8 cellular contexts compared by ENCODE assay signal in the genomic region with DNA sequence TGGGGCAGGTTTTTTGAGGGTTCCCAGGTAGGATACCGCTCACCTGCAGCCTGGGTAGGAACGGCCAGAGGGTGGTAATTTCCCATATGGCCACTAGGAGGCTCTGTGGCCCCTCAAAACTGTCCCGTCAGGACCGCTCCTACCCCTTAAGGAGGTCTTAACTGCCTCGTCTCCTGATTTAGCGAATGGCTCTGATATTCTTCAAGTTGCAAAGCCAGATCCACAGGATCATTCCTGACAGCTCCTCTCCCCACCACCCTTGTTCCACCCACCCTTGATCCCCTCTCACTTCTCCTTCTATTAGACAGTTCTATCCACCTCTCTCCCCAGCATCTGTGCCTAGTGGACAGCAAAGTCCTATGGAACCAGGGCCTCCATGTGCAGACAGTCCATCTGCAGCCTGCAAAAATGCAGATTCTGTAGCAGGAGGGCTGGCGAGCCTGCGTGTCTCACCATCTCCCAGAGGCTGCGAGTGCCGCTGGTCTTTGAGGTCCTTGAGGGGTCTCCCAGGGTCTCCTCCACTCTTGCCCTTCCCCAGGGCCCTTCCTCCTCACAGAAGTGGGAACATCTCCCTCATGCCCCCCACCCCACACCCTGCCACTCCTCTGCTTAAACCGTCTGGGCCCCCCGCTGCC. TPM values are rescaled to one million over a fixed set of nuclear protein-coding genes. Genes with fewer than 3 reads are reported as not detected.
DNase-seq lines count a peak whose midpoint lies in the region; ATAC-seq and TF ChIP-seq lines count a peak whose summit lies in the region.

No MANE protein-coding gene starts in this region.

- peak; percentile 70 for ATAC-seq in HG02571 (IDR thresholded peaks at IDR 0.05; ENCODE audit: unreplicated experiment)
- peak; percentile 73 for ATAC-seq in stimulated activated effector memory CD8-positive, alpha-beta T cell treated with anti-CD3 and anti-CD28 coated beads, Interleukin-12 subunit alpha, Interleukin-12 subunit beta, amount 100 ng/mL, for 72 hours
- ATAC-seq in GM19463 (IDR thresholded peaks at IDR 0.05; ENCODE audit: unreplicated experiment) = no peak

- H3K36me3 Mint-ChIP-seq in stimulated activated effector memory CD8-positive, alpha-beta T cell treated with anti-CD3 and anti-CD28 coated beads, Interleukin-12 subunit alpha, Interleukin-12 subunit beta, amount 100 ng/mL, for 72 hours = no peaks in the 10 kb centered on the region

- H3K4me3 Mint-ChIP-seq in stimulated activated effector memory CD8-positive, alpha-beta T cell treated with anti-CD3 and anti-CD28 coated beads, Interleukin-12 subunit alpha, Interleukin-12 subunit beta, amount 100 ng/mL, for 72 hours = no peak overlapping the region

- peak; percentile 89 for TF ChIP-seq CTCF in epithelial cell of esophagus (IDR thresholded peaks at IDR 0.05; ENCODE audit: insufficient read depth, low read depth, low read length, missing control alignments)

- DNase-seq in GM04504 (ENCODE audit: low read depth) (peak; percentile 17), NCI-H460 (ENCODE audit: extremely low read depth, low read depth) (peak; percentile 53), epithelial cell of esophagus (ENCODE audit: low read depth) (peak; percentile 66), midbrain (lab: John Stamatoyannopoulos, UW) (peak; percentile 56)
- DNase-seq in activated CD8-positive, alpha-beta memory T cell treated with anti-CD3 and anti-CD28 coated beads for 4 hours (ENCODE audit: low read depth in 2 of 2) = peak; percentile 31 to 36
- peak; percentile 46 to 77 for DNase-seq in stimulated activated effector memory CD8-positive, alpha-beta T cell treated with anti-CD3 and anti-CD28 coated beads, Interleukin-12 subunit alpha, Interleukin-12 subunit beta, amount 100 ng/mL, for 72 hours (ENCODE audit: low spot score in 2 of 2)

- no peaks in the 10 kb centered on the region for H3K9me3 Mint-ChIP-seq in stimulated activated effector memory CD8-positive, alpha-beta T cell treated with anti-CD3 and anti-CD28 coated beads, Interleukin-12 subunit alpha, Interleukin-12 subunit beta, amount 100 ng/mL, for 72 hours

- H3K27ac Mint-ChIP-seq in stimulated activated effector memory CD8-positive, alpha-beta T cell treated with anti-CD3 and anti-CD28 coated beads, Interleukin-12 subunit alpha, Interleukin-12 subunit beta, amount 100 ng/mL, for 72 hours = no peak overlapping the region

- no peak overlapping the region for H3K4me3 ChIP-seq in epithelial cell of esophagus (ENCODE audit: low read length)

- H3K4me1 Mint-ChIP-seq in stimulated activated effector memory CD8-positive, alpha-beta T cell treated with anti-CD3 and anti-CD28 coated beads, Interleukin-12 subunit alpha, Interleukin-12 subunit beta, amount 100 ng/mL, for 72 hours = peaks cover 28% of the 10 kb centered on the region

RNA-seq across cellular contexts. Expression of gene ZBP1, which starts 34.3 kb away (rescaled TPM):
- total RNA-seq in NCI-H460 (2014; rRNA removed; shearing (Covaris generic)) = not detected in 2 replicates
- polyA plus RNA-seq in NCI-H460 (2014; cell fraction: nucleus; rRNA removed) = not detected in 2 replicates

RNA-seq across cellular contexts. Expression of gene PMEPA1, which starts 55.3 kb away (rescaled TPM):
- total RNA-seq in NCI-H460 (2014; rRNA removed; shearing (Covaris generic)) = 3.1 and 3.9 TPM in 2 replicates
- polyA plus RNA-seq in NCI-H460 (2014; cell fraction: nucleus; rRNA removed) = 1.6 and 2.3 TPM in 2 replicates
